17 cellular contexts compared by ENCODE assay signal in genomic region chr2:157872791-157873190, GRCh38.
"Had no signal": no experiment of that assay in that cellular context is flagged by ENCODE, and none has a peak within 500 bp of the region (broad histone marks: within the 10 kb centered on the region; RNA-seq: fewer than 3 reads in every experiment).

No MANE protein-coding gene starts in this region.

- H3K36me3 Mint-ChIP-seq: memory B cell had no signal

- H3K27me3 Mint-ChIP-seq: activated CD4-positive, alpha-beta T cell treated with anti-CD3 and anti-CD28 coated beads, Interleukin-2, amount 10 ng/mL, durations not matched to agents 7 days and 5 days; memory B cell; naive thymus-derived CD4-positive, alpha-beta T cell had no signal

- DNase-seq: activated CD4-positive, alpha-beta T cell treated with anti-CD3 and anti-CD28 coated beads, Interleukin-2, amount 10 ng/mL, durations not matched to agents 7 days and 5 days; activated effector memory CD4-positive, alpha-beta T cell treated with anti-CD3 and anti-CD28 coated beads, Interleukin-2, amount 50 U/mL, for 16 hours; activated naive CD4-positive, alpha-beta T cell treated with anti-CD3 and anti-CD28 coated beads, Interleukin-2, amount 50 U/mL, for 16 hours; caudate nucleus; gastrocnemius medialis; heart left ventricle; kidney glomerular epithelial cell; left ventricle myocardium inferior; naive thymus-derived CD4-positive, alpha-beta T cell; pancreas; stimulated activated CD4-positive, alpha-beta T cell treated with anti-CD3 and anti-CD28 coated beads, Interleukin-4, amount 100 ng/mL, for 24 hours; upper lobe of right lung had no signal

- H3K27ac ChIP-seq: neutrophil, pancreas, thoracic aorta, upper lobe of right lung had no signal

- H3K9me3 Mint-ChIP-seq: activated CD4-positive, alpha-beta T cell treated with anti-CD3 and anti-CD28 coated beads, Interleukin-2, amount 10 ng/mL, durations not matched to agents 7 days and 5 days; memory B cell; naive thymus-derived CD4-positive, alpha-beta T cell; stimulated activated effector memory CD8-positive, alpha-beta T cell treated with anti-CD3 and anti-CD28 coated beads, Interleukin-12 subunit alpha, Interleukin-12 subunit beta, amount 100 ng/mL, for 72 hours had no signal

- H3K4me3 Mint-ChIP-seq: memory B cell; stimulated activated effector memory CD8-positive, alpha-beta T cell treated with anti-CD3 and anti-CD28 coated beads, Interleukin-12 subunit alpha, Interleukin-12 subunit beta, amount 100 ng/mL, for 72 hours had no signal

- H3K27me3 ChIP-seq: gastrocnemius medialis, heart left ventricle, pancreas, upper lobe of right lung had no signal

- H3K9me3 ChIP-seq: gastrocnemius medialis, heart left ventricle, left ventricle myocardium inferior, neutrophil, pancreas, thoracic aorta, upper lobe of right lung had no signal

- H3K36me3 ChIP-seq: gastrocnemius medialis, heart left ventricle, left ventricle myocardium inferior, neutrophil, pancreas, thoracic aorta, upper lobe of right lung had no signal

- H3K4me3 ChIP-seq: gastrocnemius medialis, heart left ventricle, left ventricle myocardium inferior, pancreas, thoracic aorta, upper lobe of right lung had no signal

- H3K27ac Mint-ChIP-seq: activated CD4-positive, alpha-beta T cell treated with anti-CD3 and anti-CD28 coated beads, Interleukin-2, amount 10 ng/mL, durations not matched to agents 7 days and 5 days; stimulated activated effector memory CD8-positive, alpha-beta T cell treated with anti-CD3 and anti-CD28 coated beads, Interleukin-12 subunit alpha, Interleukin-12 subunit beta, amount 100 ng/mL, for 72 hours had no signal

- ATAC-seq: gastrocnemius medialis; heart left ventricle; naive thymus-derived CD4-positive, alpha-beta T cell; pancreas; sciatic nerve; stimulated activated effector memory CD8-positive, alpha-beta T cell treated with anti-CD3 and anti-CD28 coated beads, Interleukin-12 subunit alpha, Interleukin-12 subunit beta, amount 100 ng/mL, for 72 hours; upper lobe of right lung had no signal
